In the genomic region with DNA sequence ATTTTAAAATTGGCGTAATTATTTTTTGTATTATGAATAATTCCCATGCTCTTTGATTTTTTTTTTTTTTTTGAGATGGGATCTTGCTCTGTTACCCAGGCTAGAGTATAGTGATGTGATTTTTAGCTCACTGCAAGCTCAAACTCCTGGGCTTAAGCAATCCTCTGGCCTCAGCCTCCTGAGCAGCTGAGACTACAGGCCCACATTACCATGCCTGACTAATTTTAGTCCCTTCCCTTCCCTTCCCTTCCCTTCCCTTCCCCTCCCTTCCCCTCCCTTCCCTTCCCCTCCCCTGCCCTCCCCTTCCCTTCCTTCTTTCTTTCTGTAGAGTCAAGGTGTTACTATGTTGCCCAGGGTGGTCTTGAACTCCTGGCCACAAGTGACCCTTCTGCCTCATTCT, we compare ENCODE assay signal across 9 cellular contexts. TPM values are rescaled to one million over a fixed set of nuclear protein-coding genes. Genes with fewer than 3 reads are reported as not detected.
"Had no signal": no experiment of that assay in that cellular context is flagged by ENCODE, and none has a peak within 500 bp of the region (broad histone marks: within the 10 kb centered on the region; RNA-seq: fewer than 3 reads in every experiment).

No MANE protein-coding gene starts in this region.

- ATAC-seq: GM12878 had no signal

- DNase-seq: GDM1, GF-D8 had no signal

- FAIRE-seq: G401.6, GM12878, GM12891, GM12892, GM18507, GM19239 had no signal

- H3K4me3 ChIP-seq: GM12878 had no signal

RNA-seq across cellular contexts. Expression of a gene that starts 9.4 kb away (rescaled TPM):
- polyA plus RNA-seq: GM12878 had no signal

RNA-seq across cellular contexts. Expression of a gene that starts 43.5 kb away (rescaled TPM):
- total RNA-seq: G401, GM12878 had no signal
- polyA plus RNA-seq: GM12878 had no signal
